8 cellular contexts compared by ENCODE assay signal in the genomic region with DNA sequence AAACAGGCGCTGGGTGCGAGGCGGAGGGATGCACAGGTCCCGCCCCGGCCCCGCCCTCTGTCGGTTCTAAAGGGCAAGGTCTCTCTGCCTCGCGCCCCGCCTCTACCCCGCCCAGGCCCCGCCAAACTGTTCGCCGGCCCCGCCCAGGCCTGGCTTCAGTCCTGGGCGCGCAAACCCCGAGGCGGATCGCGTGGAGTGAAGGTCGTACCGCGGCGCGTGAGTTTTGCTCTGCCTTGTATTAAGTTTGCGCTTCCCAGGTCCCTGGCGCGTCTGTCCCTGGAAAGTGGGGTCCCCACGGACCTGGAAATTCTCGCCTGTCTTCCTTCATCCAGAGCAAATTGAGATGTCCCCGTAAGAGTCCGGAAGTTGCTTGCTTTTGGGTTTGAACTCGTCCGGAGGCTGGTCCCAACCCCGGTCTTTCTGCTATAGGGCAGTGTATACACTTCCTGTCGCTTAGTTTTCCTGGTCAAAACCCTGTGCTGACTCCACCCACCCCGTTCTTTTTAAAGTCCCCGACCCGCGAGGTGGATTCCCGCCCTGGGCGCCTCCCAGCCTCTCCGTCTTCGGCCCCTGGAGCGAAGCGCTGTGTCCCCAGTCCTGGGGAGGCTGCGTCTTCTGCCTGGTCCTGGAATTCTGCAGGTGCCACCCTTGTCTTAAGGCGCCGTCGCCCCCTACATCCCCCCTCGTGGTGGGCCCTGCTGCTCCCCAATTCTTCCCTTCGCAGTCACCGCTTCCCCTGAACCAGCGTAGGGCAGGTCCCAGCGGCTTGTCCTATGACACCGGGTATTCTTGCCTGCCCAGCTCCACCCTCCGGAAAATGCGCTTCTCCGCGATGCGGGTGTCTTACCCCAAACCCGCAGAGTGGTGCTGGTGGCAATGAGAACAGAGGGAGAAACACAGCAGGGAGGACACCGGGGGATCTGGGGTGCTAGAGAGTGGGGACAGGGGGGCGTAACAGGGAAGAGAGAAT. TPM values are rescaled to one million over a fixed set of nuclear protein-coding genes. Genes with fewer than 3 reads are reported as not detected.
DNase-seq lines count a peak whose midpoint lies in the region; ATAC-seq and TF ChIP-seq lines count a peak whose summit lies in the region.

No MANE protein-coding gene starts in this region.

- H3K9me3 Mint-ChIP-seq in chondrocyte (ENCODE audit: low read depth): peaks cover 2% of the 10 kb centered on the region

- H3K4me3 Mint-ChIP-seq in chondrocyte (ENCODE audit: unreplicated experiment): peak overlapping the region; percentile 88

- DNase-seq in activated CD4-positive, alpha-beta T cell treated with anti-CD3 and anti-CD28 coated beads for 48 hours: peak; percentile 96
- DNase-seq in chondrocyte (ENCODE audit: low spot score): no peak
- DNase-seq in left kidney (ENCODE audit: low read depth, low spot score): peak; percentile 95
- peak; percentile 87 to 93 for DNase-seq in stimulated activated CD4-positive, alpha-beta T cell treated with anti-CD3 and anti-CD28 coated beads, Interleukin-1b, Interleukin-23, amount 100 ng/mL, for 4 hours (ENCODE audit: low read depth in 2 of 2)
- DNase-seq in NCI-H1417 (lab: John Stamatoyannopoulos, UW): no peak
- no peak for DNase-seq in SKM-1 treated with dmso at 0.1 percent for 144 hours (lab: John Stamatoyannopoulos, UW; ENCODE audit: unreplicated experiment)

- peak overlapping the region; percentile 92 for H3K27ac Mint-ChIP-seq in chondrocyte (ENCODE audit: unreplicated experiment)

- H3K27me3 Mint-ChIP-seq in chondrocyte (ENCODE audit: low read depth): no peaks in the 10 kb centered on the region

- TF ChIP-seq CTCF in chondrocyte (IDR thresholded peaks at IDR 0.05): peak; percentile 31

- ATAC-seq in GM19025 (IDR thresholded peaks at IDR 0.05; ENCODE audit: low read depth, unreplicated experiment): peak; percentile 96
- peak; percentile 78 for ATAC-seq in HG03342 (IDR thresholded peaks at IDR 0.05; ENCODE audit: unreplicated experiment)

- peaks cover 27% of the 10 kb centered on the region for H3K4me1 Mint-ChIP-seq in chondrocyte (ENCODE audit: low read depth)

- H3K36me3 Mint-ChIP-seq in chondrocyte (ENCODE audit: low read depth): peaks cover 7% of the 10 kb centered on the region

RNA-seq across cellular contexts. Expression of a gene that starts 8.6 kb away (rescaled TPM):
- total RNA-seq in chondrocyte: 19.1 to 24.5 TPM (median 20.0 TPM) in 3 replicates

RNA-seq across cellular contexts. Expression of a gene that starts 34.0 kb away (rescaled TPM):
- 10.9 to 15.2 TPM (median 11.3 TPM) in 3 replicates for total RNA-seq in chondrocyte

Comparison
In these comparisons a context has a peak if more than half of its experiments do, and no peak if none do; other contexts are left out.
1. DNase-seq: peak in activated CD4-positive, alpha-beta T cell treated with anti-CD3 and anti-CD28 coated beads for 48 hours (single experiment), left kidney (single experiment) and stimulated activated CD4-positive, alpha-beta T cell treated with anti-CD3 and anti-CD28 coated beads, Interleukin-1b, Interleukin-23, amount 100 ng/mL, for 4 hours (2 of 2); none in chondrocyte (single experiment), NCI-H1417 (0 of 3) and SKM-1 treated with dmso at 0.1 percent for 144 hours (single experiment).